Comparison of ENCODE assay signal across 11 cellular contexts in the genomic region with DNA sequence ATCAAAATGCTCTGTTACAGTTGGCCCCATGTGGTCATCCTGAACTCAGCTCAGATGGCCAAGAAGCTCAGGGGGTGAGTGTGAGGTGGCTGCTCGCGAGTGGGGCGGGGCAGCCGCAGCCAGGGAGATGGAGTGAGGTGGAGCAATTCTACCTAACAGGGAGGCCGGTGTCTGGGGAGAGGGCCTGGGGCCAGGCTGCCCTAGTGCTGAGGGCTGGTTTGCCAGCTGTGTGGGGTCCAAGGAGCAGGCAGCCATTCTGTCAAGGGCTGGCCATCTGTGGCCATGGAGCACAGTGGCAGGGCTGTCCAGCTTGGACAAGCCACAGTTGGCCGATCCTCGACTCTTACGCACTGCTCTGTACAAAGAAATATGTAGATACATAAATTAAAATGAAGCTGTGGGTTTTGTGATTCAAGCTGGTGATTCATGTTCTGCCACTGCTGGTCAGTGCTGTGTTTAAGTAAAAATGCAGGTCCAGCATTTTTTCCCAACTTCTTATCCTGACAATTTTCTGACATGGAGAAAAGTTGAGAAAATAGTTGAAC.
DNase-seq lines count a peak whose midpoint lies in the region; ATAC-seq, FAIRE-seq and TF ChIP-seq lines count a peak whose summit lies in the region.
"Had no signal": no experiment of that assay in that cellular context is flagged by ENCODE, and none has a peak within 500 bp of the region (broad histone marks: within the 10 kb centered on the region; RNA-seq: fewer than 3 reads in every experiment).

No MANE protein-coding gene starts in this region.

- no peaks in the 10 kb centered on the region for H3K4me1 ChIP-seq in foreskin keratinocyte
- peaks cover 0 to 10% (median 8%) of the 10 kb centered on the region in 3 donors for H3K4me1 ChIP-seq in skeletal muscle tissue (ENCODE audit: control insufficient read depth in 3 of 3, insufficient read depth in 3 of 3, low read length in 3 of 3)

- no peaks in the 10 kb centered on the region for H3K36me3 ChIP-seq in skeletal muscle tissue (ENCODE audit: control insufficient read depth in 3 of 3, insufficient read depth in 3 of 3, low read length in 3 of 3)

- H3K4me3 ChIP-seq in skeletal muscle tissue (ENCODE audit: low read length in 3 of 3) = no peak overlapping the region
- H3K4me3 ChIP-seq: GM12878 had no signal

- peaks cover 8% of the 10 kb centered on the region for H3K27me3 ChIP-seq in foreskin keratinocyte
- H3K27me3 ChIP-seq in skeletal muscle tissue (ENCODE audit: control insufficient read depth in 3 of 3, insufficient read depth in 3 of 3, low read length in 3 of 3) = no peaks in the 10 kb centered on the region

- H3K9me3 ChIP-seq in skeletal muscle tissue (ENCODE audit: control insufficient read depth in 3 of 3, low read length in 3 of 3) = no peaks in the 10 kb centered on the region

- peak; percentile 75 for FAIRE-seq in H54 (lab: Jason Lieb, UNC)
- FAIRE-seq: colon, GM12878 had no signal

- TF ChIP-seq POLR2A in H54 (IDR thresholded peaks at IDR 0.05; ENCODE audit: low read depth, low read length) = no peak

- H3K27ac ChIP-seq in foreskin keratinocyte = no peak overlapping the region
- H3K27ac ChIP-seq in skeletal muscle tissue (ENCODE audit: low read depth, low read length) = peak overlapping the region; percentile 12

- DNase-seq in H54 (ENCODE audit: insufficient read length, low spot score) (peak; percentile 72), amniotic epithelial cell (ENCODE audit: low read depth) (peak; percentile 96), foreskin keratinocyte (peak; percentile 15 to 46), cerebellar nuclear complex (lab: John Stamatoyannopoulos, UW) (no peak)
- DNase-seq in stimulated activated CD4-positive, alpha-beta T cell treated with anti-CD3 and anti-CD28 coated beads, Interleukin-15, amount 100 ng/mL, for 24 hours = no peak
- no peak for DNase-seq in stimulated activated CD4-positive, alpha-beta T cell treated with anti-CD3 and anti-CD28 coated beads, Interleukin-2, amount 100 ng/mL, for 24 hours
- DNase-seq: NCI-H526 had no signal

- no peak for ATAC-seq in foreskin keratinocyte
- ATAC-seq in HG03196 (IDR thresholded peaks at IDR 0.05; ENCODE audit: unreplicated experiment) = no peak
- ATAC-seq: GM12878 had no signal

- TF ChIP-seq CTCF in foreskin keratinocyte (conservative IDR thresholded peaks at IDR 0.05) = no peak

- H3K9ac ChIP-seq in skeletal muscle tissue (ENCODE audit: low read depth in 1 of 3, low read length in 3 of 3) = no peak overlapping the region

Comparison
In these comparisons a context has a peak if more than half of its experiments do, and no peak if none do; other contexts are left out.
1. DNase-seq: peak in H54 (single experiment), amniotic epithelial cell (single experiment) and foreskin keratinocyte (2 of 2); none in stimulated activated CD4-positive, alpha-beta T cell treated with anti-CD3 and anti-CD28 coated beads, Interleukin-15, amount 100 ng/mL, for 24 hours (single experiment), cerebellar nuclear complex (0 of 2) and stimulated activated CD4-positive, alpha-beta T cell treated with anti-CD3 and anti-CD28 coated beads, Interleukin-2, amount 100 ng/mL, for 24 hours (0 of 2).